ENCODE assay signal across 9 cellular contexts in the genomic region with DNA sequence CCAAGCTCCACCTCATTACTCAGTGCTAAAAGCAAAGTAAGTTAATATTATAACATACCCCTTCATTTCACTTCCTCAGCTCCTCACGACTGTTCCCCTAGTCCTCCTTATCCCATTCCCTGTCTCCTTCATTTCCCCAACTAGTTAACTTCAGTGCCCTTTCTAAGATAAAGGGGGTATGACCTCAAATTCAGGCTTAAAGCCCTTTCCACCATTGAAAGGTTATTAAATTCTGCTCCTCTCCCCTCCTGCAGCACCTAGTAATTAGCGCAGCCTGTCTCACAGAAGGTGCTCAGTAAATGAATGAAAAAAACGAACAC. TPM values are rescaled to one million over a fixed set of nuclear protein-coding genes. Genes with fewer than 3 reads are reported as not detected.
A peak's percentile ranks its signal among the peaks of the same experiment; 100 is the strongest.
DNase-seq lines count a peak whose midpoint lies in the region; ATAC-seq and TF ChIP-seq lines count a peak whose summit lies in the region.
"Had no signal": no experiment of that assay in that cellular context is flagged by ENCODE, and none has a peak within 500 bp of the region (broad histone marks: within the 10 kb centered on the region; RNA-seq: fewer than 3 reads in every experiment).

No MANE protein-coding gene starts in this region.

- H3K9ac ChIP-seq in GM23248: peak overlapping the region; percentile 92

- peak overlapping the region; percentile 95 for H3K4me2 ChIP-seq in GM23248 (ENCODE audit: unreplicated experiment)

- no peak for ATAC-seq in GM19351 (IDR thresholded peaks at IDR 0.05; ENCODE audit: unreplicated experiment)

- H4K20me1 ChIP-seq in GM23248 (ENCODE audit: insufficient read depth): no peaks in the 10 kb centered on the region

- no peaks in the 10 kb centered on the region for H3K79me2 ChIP-seq in GM23248 (ENCODE audit: insufficient read depth)

- intact Hi-C loops in sigmoid colon (cut with DNase I): loop anchor here (10.0 kb wide), 1 partner anchor 225 kb away; a partner anchor contains a TSS

- H3F3A ChIP-seq in GM23248 (ENCODE audit: insufficient read depth): peaks cover 24% of the 10 kb centered on the region

- peak overlapping the region; percentile 79 for H3K4me3 ChIP-seq in GM23248
- H3K4me3 ChIP-seq in fibroblast of villous mesenchyme (ENCODE audit: low read depth, low read length): peak overlapping the region; percentile 63
- peak overlapping the region; percentile 47 to 71 (median 54) for H3K4me3 ChIP-seq in sigmoid colon

- in situ Hi-C loops in GM23248 (cut with MboI): no loop called here

- TF ChIP-seq POLR2A in sigmoid colon (IDR thresholded peaks at IDR 0.05): no peak

- DNase-seq in GM23248 (no peak), fibroblast of villous mesenchyme (ENCODE audit: low read depth) (no peak), sigmoid colon (no peak), DMS153 (lab: John Stamatoyannopoulos, UW) (no peak), ecto neural progenitor cell (ENCODE audit: low spot score) (no peak)
- DNase-seq in stimulated activated CD4-positive, alpha-beta T cell treated with anti-CD3 and anti-CD28 coated beads, Interleukin-4, amount 100 ng/mL, for 4 hours: no peak

- TF ChIP-seq CTCF in VCaP (conservative IDR thresholded peaks at IDR 0.05): no peak
- no peak for TF ChIP-seq CTCF in fibroblast of villous mesenchyme (IDR thresholded peaks at IDR 0.05; ENCODE audit: insufficient read depth, low read depth, low read length)
- TF ChIP-seq CTCF in sigmoid colon (IDR thresholded peaks at IDR 0.05): no peak

- H3K4me1 ChIP-seq in GM23248 (ENCODE audit: insufficient read depth) (peaks cover 41% of the 10 kb centered on the region), sigmoid colon (peaks cover 0 to 29% (median 21%) of the 10 kb centered on the region in 4 donors)

- peak overlapping the region; percentile 97 for H3K27ac ChIP-seq in GM23248
- peak overlapping the region; percentile 93 for H3K27ac ChIP-seq in VCaP
- H3K27ac ChIP-seq in sigmoid colon: peak overlapping the region; percentile 89 to 97 (median 96)

- H3K9me3 ChIP-seq in GM23248 (ENCODE audit: low read depth): no peaks in the 10 kb centered on the region
- H3K9me3 ChIP-seq in sigmoid colon: no peaks in the 10 kb centered on the region

- no peaks in the 10 kb centered on the region for H3K9me2 ChIP-seq in GM23248 (ENCODE audit: insufficient read depth)

- TF ChIP-seq EP300 in sigmoid colon (IDR thresholded peaks at IDR 0.05): no peak

- peak overlapping the region; percentile 98 for H2AFZ ChIP-seq in GM23248

- WGBS in GM23248 (ENCODE audit: low coverage in 1 of 2, low lambda C conversion rate in 2 of 2, missing lambda C conversion rate in 2 of 2), 2 experiments: 2 to 4% methylated on average over 3 of the region's 3 CpGs
- whole genome bisulfite sequencing in sigmoid colon, 2 donors: 1 to 2% methylated on average over 3 of the region's 3 CpGs

- no peaks in the 10 kb centered on the region for H3K36me3 ChIP-seq in GM23248 (ENCODE audit: low read depth)
- no peaks in the 10 kb centered on the region for H3K36me3 ChIP-seq in sigmoid colon

- no peaks in the 10 kb centered on the region for H3K27me3 ChIP-seq in GM23248 (replicated peaks; ENCODE audit: insufficient read depth)
- no peaks in the 10 kb centered on the region for H3K27me3 ChIP-seq in sigmoid colon

RNA-seq across cellular contexts. Expression of a gene that starts 1.0 kb away (rescaled TPM):
- 1.8 and 3.8 TPM in 2 replicates for total RNA-seq in GM23248 (2014; rRNA removed; shearing (Covaris generic))
- 1.8 TPM in 2 replicates for polyA plus RNA-seq in GM23248 (2016; fragmentation: Nextera tagmentation; extraction: Ambion mirVana)
- 1.6 and 2.6 TPM in 2 replicates for total RNA-seq in fibroblast of villous mesenchyme
- total RNA-seq in sigmoid colon: 1 to 10 TPM; 3.9 to 6.0 (median 4.5) TPM
- 1 to 10 TPM in 1 of 3 donors, under 1 TPM in 2; 0.23 to 1.2 (median 0.48) TPM for polyA plus RNA-seq in sigmoid colon

RNA-seq across cellular contexts. Expression of a gene that starts 45.2 kb away (rescaled TPM):
- total RNA-seq in GM23248 (2014; rRNA removed; shearing (Covaris generic)): not detected in 2 replicates
- polyA plus RNA-seq in GM23248 (2016; fragmentation: Nextera tagmentation; extraction: Ambion mirVana): not detected in 2 replicates
- total RNA-seq in fibroblast of villous mesenchyme: not detected in 2 replicates
- 1 to 10 TPM in 3 of 4 donors, under 1 TPM in 1; 0.36 to 8.7 (median 4.0) TPM for total RNA-seq in sigmoid colon
- 1 to 10 TPM; 1.8 to 3.0 (median 2.5) TPM for polyA plus RNA-seq in sigmoid colon
- total RNA-seq: myocyte had no signal
